Comparison of ENCODE assay signal across 1 cellular context in the genomic region with DNA sequence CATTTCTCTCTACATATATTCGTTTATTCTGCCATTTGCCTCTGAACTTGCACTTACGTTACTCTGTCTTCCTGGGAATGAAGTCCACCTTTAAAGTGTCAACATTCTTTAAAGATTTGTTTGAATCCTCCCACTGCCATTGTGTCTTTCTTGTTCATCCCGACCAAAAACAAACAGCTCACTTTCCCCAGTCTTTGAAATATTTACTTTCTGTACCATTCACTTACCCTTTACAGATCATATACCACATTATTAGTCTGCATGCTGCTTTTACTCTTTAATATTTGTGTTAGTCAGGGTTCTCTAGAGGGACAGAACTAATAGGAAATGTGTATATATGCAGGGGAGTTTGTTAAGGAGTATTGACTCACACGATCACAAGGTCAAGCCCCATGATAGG.
TF ChIP-seq lines count a peak whose summit lies in the region.

No MANE protein-coding gene starts in this region.

TF ChIP-seq in HepG2, 621 proteins besides CTCF, POLR2A, EP300 and RAD21 (continued from another document and continues in another):
- TF ChIP-seq, protein P1, sequence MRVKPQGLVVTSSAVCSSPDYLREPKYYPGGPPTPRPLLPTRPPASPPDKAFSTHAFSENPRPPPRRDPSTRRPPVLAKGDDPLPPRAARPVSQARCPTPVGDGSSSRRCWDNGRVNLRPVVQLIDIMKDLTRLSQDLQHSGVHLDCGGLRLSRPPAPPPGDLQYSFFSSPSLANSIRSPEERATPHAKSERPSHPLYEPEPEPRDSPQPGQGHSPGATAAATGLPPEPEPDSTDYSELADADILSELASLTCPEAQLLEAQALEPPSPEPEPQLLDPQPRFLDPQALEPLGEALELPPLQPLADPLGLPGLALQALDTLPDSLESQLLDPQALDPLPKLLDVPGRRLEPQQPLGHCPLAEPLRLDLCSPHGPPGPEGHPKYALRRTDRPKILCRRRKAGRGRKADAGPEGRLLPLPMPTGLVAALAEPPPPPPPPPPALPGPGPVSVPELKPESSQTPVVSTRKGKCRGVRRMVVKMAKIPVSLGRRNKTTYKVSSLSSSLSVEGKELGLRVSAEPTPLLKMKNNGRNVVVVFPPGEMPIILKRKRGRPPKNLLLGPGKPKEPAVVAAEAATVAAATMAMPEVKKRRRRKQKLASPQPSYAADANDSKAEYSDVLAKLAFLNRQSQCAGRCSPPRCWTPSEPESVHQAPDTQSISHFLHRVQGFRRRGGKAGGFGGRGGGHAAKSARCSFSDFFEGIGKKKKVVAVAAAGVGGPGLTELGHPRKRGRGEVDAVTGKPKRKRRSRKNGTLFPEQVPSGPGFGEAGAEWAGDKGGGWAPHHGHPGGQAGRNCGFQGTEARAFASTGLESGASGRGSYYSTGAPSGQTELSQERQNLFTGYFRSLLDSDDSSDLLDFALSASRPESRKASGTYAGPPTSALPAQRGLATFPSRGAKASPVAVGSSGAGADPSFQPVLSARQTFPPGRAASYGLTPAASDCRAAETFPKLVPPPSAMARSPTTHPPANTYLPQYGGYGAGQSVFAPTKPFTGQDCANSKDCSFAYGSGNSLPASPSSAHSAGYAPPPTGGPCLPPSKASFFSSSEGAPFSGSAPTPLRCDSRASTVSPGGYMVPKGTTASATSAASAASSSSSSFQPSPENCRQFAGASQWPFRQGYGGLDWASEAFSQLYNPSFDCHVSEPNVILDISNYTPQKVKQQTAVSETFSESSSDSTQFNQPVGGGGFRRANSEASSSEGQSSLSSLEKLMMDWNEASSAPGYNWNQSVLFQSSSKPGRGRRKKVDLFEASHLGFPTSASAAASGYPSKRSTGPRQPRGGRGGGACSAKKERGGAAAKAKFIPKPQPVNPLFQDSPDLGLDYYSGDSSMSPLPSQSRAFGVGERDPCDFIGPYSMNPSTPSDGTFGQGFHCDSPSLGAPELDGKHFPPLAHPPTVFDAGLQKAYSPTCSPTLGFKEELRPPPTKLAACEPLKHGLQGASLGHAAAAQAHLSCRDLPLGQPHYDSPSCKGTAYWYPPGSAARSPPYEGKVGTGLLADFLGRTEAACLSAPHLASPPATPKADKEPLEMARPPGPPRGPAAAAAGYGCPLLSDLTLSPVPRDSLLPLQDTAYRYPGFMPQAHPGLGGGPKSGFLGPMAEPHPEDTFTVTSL (CRISPR knock-in tag; IDR thresholded peaks at IDR 0.05; ENCODE audit: borderline replicate concordance): peak; percentile 43; the same call in 1 of the 2 replicates
- TF ChIP-seq FOXA3 (CRISPR knock-in tag; IDR thresholded peaks at IDR 0.05): peak; percentile 53
- TF ChIP-seq, protein P2, sequence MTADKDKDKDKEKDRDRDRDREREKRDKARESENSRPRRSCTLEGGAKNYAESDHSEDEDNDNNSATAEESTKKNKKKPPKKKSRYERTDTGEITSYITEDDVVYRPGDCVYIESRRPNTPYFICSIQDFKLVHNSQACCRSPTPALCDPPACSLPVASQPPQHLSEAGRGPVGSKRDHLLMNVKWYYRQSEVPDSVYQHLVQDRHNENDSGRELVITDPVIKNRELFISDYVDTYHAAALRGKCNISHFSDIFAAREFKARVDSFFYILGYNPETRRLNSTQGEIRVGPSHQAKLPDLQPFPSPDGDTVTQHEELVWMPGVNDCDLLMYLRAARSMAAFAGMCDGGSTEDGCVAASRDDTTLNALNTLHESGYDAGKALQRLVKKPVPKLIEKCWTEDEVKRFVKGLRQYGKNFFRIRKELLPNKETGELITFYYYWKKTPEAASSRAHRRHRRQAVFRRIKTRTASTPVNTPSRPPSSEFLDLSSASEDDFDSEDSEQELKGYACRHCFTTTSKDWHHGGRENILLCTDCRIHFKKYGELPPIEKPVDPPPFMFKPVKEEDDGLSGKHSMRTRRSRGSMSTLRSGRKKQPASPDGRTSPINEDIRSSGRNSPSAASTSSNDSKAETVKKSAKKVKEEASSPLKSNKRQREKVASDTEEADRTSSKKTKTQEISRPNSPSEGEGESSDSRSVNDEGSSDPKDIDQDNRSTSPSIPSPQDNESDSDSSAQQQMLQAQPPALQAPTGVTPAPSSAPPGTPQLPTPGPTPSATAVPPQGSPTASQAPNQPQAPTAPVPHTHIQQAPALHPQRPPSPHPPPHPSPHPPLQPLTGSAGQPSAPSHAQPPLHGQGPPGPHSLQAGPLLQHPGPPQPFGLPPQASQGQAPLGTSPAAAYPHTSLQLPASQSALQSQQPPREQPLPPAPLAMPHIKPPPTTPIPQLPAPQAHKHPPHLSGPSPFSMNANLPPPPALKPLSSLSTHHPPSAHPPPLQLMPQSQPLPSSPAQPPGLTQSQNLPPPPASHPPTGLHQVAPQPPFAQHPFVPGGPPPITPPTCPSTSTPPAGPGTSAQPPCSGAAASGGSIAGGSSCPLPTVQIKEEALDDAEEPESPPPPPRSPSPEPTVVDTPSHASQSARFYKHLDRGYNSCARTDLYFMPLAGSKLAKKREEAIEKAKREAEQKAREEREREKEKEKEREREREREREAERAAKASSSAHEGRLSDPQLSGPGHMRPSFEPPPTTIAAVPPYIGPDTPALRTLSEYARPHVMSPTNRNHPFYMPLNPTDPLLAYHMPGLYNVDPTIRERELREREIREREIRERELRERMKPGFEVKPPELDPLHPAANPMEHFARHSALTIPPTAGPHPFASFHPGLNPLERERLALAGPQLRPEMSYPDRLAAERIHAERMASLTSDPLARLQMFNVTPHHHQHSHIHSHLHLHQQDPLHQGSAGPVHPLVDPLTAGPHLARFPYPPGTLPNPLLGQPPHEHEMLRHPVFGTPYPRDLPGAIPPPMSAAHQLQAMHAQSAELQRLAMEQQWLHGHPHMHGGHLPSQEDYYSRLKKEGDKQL (CRISPR knock-in tag; IDR thresholded peaks at IDR 0.05; ENCODE audit: low read depth): peak; percentile 71
- TF ChIP-seq RXRB (CRISPR knock-in tag; IDR thresholded peaks at IDR 0.05; ENCODE audit: borderline replicate concordance): peak; percentile 48; the same call in 1 of the 2 replicates
- no peak; the same call in 1 of the 2 replicates for TF ChIP-seq SOX13 (IDR thresholded peaks at IDR 0.05)
- peak in 1 of 2 experiments; percentile 87; a peak in 2 of 4 replicates for TF ChIP-seq SOX13 (CRISPR knock-in tag; conservative IDR thresholded peaks at IDR 0.05 in 1 of 2, IDR thresholded peaks at IDR 0.05 in 1 of 2)
- peak; percentile 71; the same call in 1 of the 2 replicates for TF ChIP-seq TCF7 (IDR thresholded peaks at IDR 0.05; ENCODE audit: low read depth)
- TF ChIP-seq NFE2L2 (IDR thresholded peaks at IDR 0.05; ENCODE audit: low read length): no peak
- peak; percentile 40; the same call in 1 of the 2 replicates for TF ChIP-seq GATAD2A (CRISPR knock-in tag; IDR thresholded peaks at IDR 0.05)
- TF ChIP-seq, protein P3, sequence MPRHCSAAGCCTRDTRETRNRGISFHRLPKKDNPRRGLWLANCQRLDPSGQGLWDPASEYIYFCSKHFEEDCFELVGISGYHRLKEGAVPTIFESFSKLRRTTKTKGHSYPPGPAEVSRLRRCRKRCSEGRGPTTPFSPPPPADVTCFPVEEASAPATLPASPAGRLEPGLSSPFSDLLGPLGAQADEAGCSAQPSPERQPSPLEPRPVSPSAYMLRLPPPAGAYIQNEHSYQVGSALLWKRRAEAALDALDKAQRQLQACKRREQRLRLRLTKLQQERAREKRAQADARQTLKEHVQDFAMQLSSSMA (CRISPR knock-in tag; IDR thresholded peaks at IDR 0.05): no peak
- TF ChIP-seq MTF1 (CRISPR knock-in tag; IDR thresholded peaks at IDR 0.05): no peak
- TF ChIP-seq ZBTB20 (CRISPR knock-in tag; IDR thresholded peaks at IDR 0.05; ENCODE audit: borderline replicate concordance, low read depth): peak; percentile 30; the same call in 1 of the 2 replicates
- TF ChIP-seq SAP130 (CRISPR knock-in tag; IDR thresholded peaks at IDR 0.05; ENCODE audit: low read depth): peak; percentile 30; the same call in 1 of the 2 replicates
- peak; percentile 39; the same call in 1 of the 2 replicates for TF ChIP-seq BCL6 (CRISPR knock-in tag; IDR thresholded peaks at IDR 0.05)
- peak; percentile 30; the same call in 1 of the 2 replicates for TF ChIP-seq SIX1 (CRISPR knock-in tag; IDR thresholded peaks at IDR 0.05; ENCODE audit: borderline replicate concordance)
- TF ChIP-seq, protein P4, sequence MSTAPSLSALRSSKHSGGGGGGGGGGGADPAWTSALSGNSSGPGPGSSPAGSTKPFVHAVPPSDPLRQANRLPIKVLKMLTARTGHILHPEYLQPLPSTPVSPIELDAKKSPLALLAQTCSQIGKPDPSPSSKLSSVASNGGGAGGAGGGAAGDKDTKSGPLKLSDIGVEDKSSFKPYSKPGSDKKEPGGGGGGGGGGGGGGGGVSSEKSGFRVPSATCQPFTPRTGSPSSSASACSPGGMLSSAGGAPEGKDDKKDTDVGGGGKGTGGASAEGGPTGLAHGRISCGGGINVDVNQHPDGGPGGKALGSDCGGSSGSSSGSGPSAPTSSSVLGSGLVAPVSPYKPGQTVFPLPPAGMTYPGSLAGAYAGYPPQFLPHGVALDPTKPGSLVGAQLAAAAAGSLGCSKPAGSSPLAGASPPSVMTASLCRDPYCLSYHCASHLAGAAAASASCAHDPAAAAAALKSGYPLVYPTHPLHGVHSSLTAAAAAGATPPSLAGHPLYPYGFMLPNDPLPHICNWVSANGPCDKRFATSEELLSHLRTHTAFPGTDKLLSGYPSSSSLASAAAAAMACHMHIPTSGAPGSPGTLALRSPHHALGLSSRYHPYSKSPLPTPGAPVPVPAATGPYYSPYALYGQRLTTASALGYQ (CRISPR knock-in tag; IDR thresholded peaks at IDR 0.05): no peak; the same call in 1 of the 2 replicates
- TF ChIP-seq SOX5 (CRISPR knock-in tag; IDR thresholded peaks at IDR 0.05; ENCODE audit: borderline replicate concordance): peak; percentile 85
- no peak for TF ChIP-seq LCORL (IDR thresholded peaks at IDR 0.05)
- TF ChIP-seq LCORL (CRISPR knock-in tag; IDR thresholded peaks at IDR 0.05): peak; percentile 15; the same call in 1 of the 2 replicates
- no peak for TF ChIP-seq ZNF720 (CRISPR knock-in tag; IDR thresholded peaks at IDR 0.05)
- TF ChIP-seq SOX6 (IDR thresholded peaks at IDR 0.05): no peak
- peak; percentile 82 for TF ChIP-seq SOX6 (CRISPR knock-in tag; IDR thresholded peaks at IDR 0.05)
- TF ChIP-seq, protein P5, sequence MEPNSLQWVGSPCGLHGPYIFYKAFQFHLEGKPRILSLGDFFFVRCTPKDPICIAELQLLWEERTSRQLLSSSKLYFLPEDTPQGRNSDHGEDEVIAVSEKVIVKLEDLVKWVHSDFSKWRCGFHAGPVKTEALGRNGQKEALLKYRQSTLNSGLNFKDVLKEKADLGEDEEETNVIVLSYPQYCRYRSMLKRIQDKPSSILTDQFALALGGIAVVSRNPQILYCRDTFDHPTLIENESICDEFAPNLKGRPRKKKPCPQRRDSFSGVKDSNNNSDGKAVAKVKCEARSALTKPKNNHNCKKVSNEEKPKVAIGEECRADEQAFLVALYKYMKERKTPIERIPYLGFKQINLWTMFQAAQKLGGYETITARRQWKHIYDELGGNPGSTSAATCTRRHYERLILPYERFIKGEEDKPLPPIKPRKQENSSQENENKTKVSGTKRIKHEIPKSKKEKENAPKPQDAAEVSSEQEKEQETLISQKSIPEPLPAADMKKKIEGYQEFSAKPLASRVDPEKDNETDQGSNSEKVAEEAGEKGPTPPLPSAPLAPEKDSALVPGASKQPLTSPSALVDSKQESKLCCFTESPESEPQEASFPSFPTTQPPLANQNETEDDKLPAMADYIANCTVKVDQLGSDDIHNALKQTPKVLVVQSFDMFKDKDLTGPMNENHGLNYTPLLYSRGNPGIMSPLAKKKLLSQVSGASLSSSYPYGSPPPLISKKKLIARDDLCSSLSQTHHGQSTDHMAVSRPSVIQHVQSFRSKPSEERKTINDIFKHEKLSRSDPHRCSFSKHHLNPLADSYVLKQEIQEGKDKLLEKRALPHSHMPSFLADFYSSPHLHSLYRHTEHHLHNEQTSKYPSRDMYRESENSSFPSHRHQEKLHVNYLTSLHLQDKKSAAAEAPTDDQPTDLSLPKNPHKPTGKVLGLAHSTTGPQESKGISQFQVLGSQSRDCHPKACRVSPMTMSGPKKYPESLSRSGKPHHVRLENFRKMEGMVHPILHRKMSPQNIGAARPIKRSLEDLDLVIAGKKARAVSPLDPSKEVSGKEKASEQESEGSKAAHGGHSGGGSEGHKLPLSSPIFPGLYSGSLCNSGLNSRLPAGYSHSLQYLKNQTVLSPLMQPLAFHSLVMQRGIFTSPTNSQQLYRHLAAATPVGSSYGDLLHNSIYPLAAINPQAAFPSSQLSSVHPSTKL (CRISPR knock-in tag; IDR thresholded peaks at IDR 0.05): peak; percentile 64; the same call in 1 of the 2 replicates
- peak; percentile 53; the same call in 1 of the 2 replicates for TF ChIP-seq NFIC (IDR thresholded peaks at IDR 0.05; ENCODE audit: low read length)
- TF ChIP-seq, protein P6, sequence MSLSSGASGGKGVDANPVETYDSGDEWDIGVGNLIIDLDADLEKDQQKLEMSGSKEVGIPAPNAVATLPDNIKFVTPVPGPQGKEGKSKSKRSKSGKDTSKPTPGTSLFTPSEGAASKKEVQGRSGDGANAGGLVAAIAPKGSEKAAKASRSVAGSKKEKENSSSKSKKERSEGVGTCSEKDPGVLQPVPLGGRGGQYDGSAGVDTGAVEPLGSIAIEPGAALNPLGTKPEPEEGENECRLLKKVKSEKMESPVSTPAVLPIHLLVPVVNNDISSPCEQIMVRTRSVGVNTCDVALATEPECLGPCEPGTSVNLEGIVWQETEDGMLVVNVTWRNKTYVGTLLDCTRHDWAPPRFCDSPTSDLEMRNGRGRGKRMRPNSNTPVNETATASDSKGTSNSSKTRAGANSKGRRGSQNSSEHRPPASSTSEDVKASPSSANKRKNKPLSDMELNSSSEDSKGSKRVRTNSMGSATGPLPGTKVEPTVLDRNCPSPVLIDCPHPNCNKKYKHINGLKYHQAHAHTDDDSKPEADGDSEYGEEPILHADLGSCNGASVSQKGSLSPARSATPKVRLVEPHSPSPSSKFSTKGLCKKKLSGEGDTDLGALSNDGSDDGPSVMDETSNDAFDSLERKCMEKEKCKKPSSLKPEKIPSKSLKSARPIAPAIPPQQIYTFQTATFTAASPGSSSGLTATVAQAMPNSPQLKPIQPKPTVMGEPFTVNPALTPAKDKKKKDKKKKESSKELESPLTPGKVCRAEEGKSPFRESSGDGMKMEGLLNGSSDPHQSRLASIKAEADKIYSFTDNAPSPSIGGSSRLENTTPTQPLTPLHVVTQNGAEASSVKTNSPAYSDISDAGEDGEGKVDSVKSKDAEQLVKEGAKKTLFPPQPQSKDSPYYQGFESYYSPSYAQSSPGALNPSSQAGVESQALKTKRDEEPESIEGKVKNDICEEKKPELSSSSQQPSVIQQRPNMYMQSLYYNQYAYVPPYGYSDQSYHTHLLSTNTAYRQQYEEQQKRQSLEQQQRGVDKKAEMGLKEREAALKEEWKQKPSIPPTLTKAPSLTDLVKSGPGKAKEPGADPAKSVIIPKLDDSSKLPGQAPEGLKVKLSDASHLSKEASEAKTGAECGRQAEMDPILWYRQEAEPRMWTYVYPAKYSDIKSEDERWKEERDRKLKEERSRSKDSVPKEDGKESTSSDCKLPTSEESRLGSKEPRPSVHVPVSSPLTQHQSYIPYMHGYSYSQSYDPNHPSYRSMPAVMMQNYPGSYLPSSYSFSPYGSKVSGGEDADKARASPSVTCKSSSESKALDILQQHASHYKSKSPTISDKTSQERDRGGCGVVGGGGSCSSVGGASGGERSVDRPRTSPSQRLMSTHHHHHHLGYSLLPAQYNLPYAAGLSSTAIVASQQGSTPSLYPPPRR (CRISPR knock-in tag; IDR thresholded peaks at IDR 0.05; ENCODE audit: borderline replicate concordance): peak; percentile 74
